18 cellular contexts compared by ENCODE assay signal in genomic region chr20:53850318-53850717, GRCh38.
"Had no signal": no experiment of that assay in that cellular context is flagged by ENCODE, and none has a peak within 500 bp of the region (broad histone marks: within the 10 kb centered on the region; RNA-seq: fewer than 3 reads in every experiment).

No MANE protein-coding gene starts in this region.

- H3K9ac ChIP-seq: neural progenitor cell had no signal

- FAIRE-seq: pancreas had no signal

- H3K27ac ChIP-seq: esophagus squamous epithelium, gastroesophageal sphincter, neural progenitor cell, pancreas had no signal

- H3K27ac Mint-ChIP-seq: mesothelial cell of epicardium, neural progenitor cell, progenitor cell of endocrine pancreas had no signal

- H3K27me3 ChIP-seq: esophagus squamous epithelium, gastroesophageal sphincter, neural progenitor cell, pancreas had no signal

- H3K36me3 ChIP-seq: esophagus squamous epithelium, gastroesophageal sphincter, neural progenitor cell, pancreas had no signal

- DNase-seq: dermis blood vessel endothelial cell; esophagus squamous epithelium; foreskin fibroblast; glutamatergic neuron; islet precursor cell; occipital lobe; pancreas; right cardiac atrium; stimulated activated CD4-positive, alpha-beta T cell treated with anti-CD3 and anti-CD28 coated beads, Interleukin-2, amount 100 ng/mL, for 48 hours; stimulated activated naive CD4-positive, alpha-beta T cell treated with Interleukin-2 at 50 U/mL for 16 hours; trophoblast cell had no signal

- H3K9me3 ChIP-seq: esophagus squamous epithelium, gastroesophageal sphincter, pancreas had no signal

- H3K27me3 Mint-ChIP-seq: natural killer cell treated with Interleukin-12 subunit alpha and Interleukin-12 subunit beta and Interleukin-15 and Interleukin-18, amount 100 ng/mL, for 72 hours; progenitor cell of endocrine pancreas had no signal

- H3K36me3 Mint-ChIP-seq: mesothelial cell of epicardium; natural killer cell treated with Interleukin-12 subunit alpha and Interleukin-12 subunit beta and Interleukin-15 and Interleukin-18, amount 100 ng/mL, for 72 hours; neural progenitor cell had no signal

- H3K4me3 Mint-ChIP-seq: mesothelial cell of epicardium; natural killer cell treated with Interleukin-12 subunit alpha and Interleukin-12 subunit beta and Interleukin-15 and Interleukin-18, amount 100 ng/mL, for 72 hours; neural progenitor cell had no signal

- H3K4me3 ChIP-seq: esophagus squamous epithelium, gastroesophageal sphincter, neural progenitor cell, pancreas, smooth muscle cell had no signal

- H2AFZ ChIP-seq: neural progenitor cell had no signal

- H3K4me1 ChIP-seq: gastroesophageal sphincter, pancreas had no signal

- H3K4me2 ChIP-seq: neural progenitor cell, smooth muscle cell had no signal

- H3K9me3 Mint-ChIP-seq: mesothelial cell of epicardium; natural killer cell treated with Interleukin-12 subunit alpha and Interleukin-12 subunit beta and Interleukin-15 and Interleukin-18, amount 100 ng/mL, for 72 hours had no signal

- ATAC-seq: gastroesophageal sphincter, left lobe of liver, pancreas, right cardiac atrium had no signal

- H3K4me1 Mint-ChIP-seq: mesothelial cell of epicardium had no signal
